Comparison of ENCODE assay signal across 1 cellular context in the genomic region with DNA sequence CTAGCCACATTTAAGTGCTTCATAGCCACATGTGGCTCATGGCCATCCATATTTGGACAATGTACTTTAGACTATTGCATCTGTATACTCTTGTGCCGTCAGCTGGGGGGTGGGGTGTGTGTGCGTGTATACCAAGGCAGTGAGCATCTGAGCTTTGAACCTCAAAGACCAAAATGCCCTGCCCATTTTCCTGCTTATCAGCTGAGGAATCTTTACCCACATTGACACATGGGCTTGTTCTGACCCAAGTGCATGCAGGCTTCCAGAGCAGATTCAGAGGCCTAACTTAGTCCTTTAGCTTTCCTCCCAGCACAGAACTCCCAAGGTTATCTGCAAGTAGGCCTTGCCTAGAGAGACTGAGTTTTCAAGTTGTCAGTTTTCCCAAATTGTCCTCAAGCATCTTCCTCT.
TF ChIP-seq lines count a peak whose summit lies in the region.

No MANE protein-coding gene starts in this region.

TF ChIP-seq in HepG2, 621 proteins besides CTCF, POLR2A, EP300 and RAD21 (continued from another document and continues in another):
- TF ChIP-seq ZNF639 (CRISPR knock-in tag; conservative IDR thresholded peaks at IDR 0.05) (peak; percentile 70; the same call in 1 of the 2 replicates), ZNF790 (CRISPR knock-in tag; IDR thresholded peaks at IDR 0.05; ENCODE audit: borderline replicate concordance) (no peak), ATF6 (CRISPR knock-in tag; conservative IDR thresholded peaks at IDR 0.05) (no peak), ZNF800 (CRISPR knock-in tag; IDR thresholded peaks at IDR 0.05) (no peak), STAG1 (CRISPR knock-in tag; IDR thresholded peaks at IDR 0.05) (0 out of 2 replicates have a peak, but pooled peaks have one; percentile 11), ZNF354B (CRISPR knock-in tag; IDR thresholded peaks at IDR 0.05) (no peak), SRF (IDR thresholded peaks at IDR 0.05; ENCODE audit: low read depth, low read length) (peak; percentile 98), ZNF780A (CRISPR knock-in tag; IDR thresholded peaks at IDR 0.05) (no peak), ZNF747 (CRISPR knock-in tag; IDR thresholded peaks at IDR 0.05; ENCODE audit: borderline replicate concordance) (no peak), ZBTB1 (CRISPR knock-in tag; IDR thresholded peaks at IDR 0.05; ENCODE audit: borderline replicate concordance) (no peak), ZNF10 (CRISPR knock-in tag; IDR thresholded peaks at IDR 0.05; ENCODE audit: borderline replicate concordance, low read depth) (no peak), GLI4 (CRISPR knock-in tag; IDR thresholded peaks at IDR 0.05; ENCODE audit: borderline replicate concordance) (no peak), NFRKB (IDR thresholded peaks at IDR 0.05) (no peak), NFE2L1 (CRISPR knock-in tag; IDR thresholded peaks at IDR 0.05; ENCODE audit: borderline replicate concordance) (no peak), SMYD3 (CRISPR knock-in tag; IDR thresholded peaks at IDR 0.05) (no peak), ZNF121 (CRISPR knock-in tag; IDR thresholded peaks at IDR 0.05) (no peak), SAP130 (CRISPR knock-in tag; IDR thresholded peaks at IDR 0.05; ENCODE audit: low read depth) (peak; percentile 96), MXI1 (IDR thresholded peaks at IDR 0.05; ENCODE audit: borderline replicate concordance, low read depth, low read length) (peak; percentile 91; the same call in 1 of the 3 replicates), ZNF101 (CRISPR knock-in tag; IDR thresholded peaks at IDR 0.05; ENCODE audit: borderline replicate concordance, low read depth) (no peak), SP140L (CRISPR knock-in tag; IDR thresholded peaks at IDR 0.05; ENCODE audit: borderline replicate concordance) (no peak), SOX13 (IDR thresholded peaks at IDR 0.05) (peak; percentile 61; the same call in 1 of the 2 replicates), SOX13 (CRISPR knock-in tag; conservative IDR thresholded peaks at IDR 0.05 in 1 of 2, IDR thresholded peaks at IDR 0.05 in 1 of 2) (peak in 1 of 2 experiments; percentile 86; a peak in 2 of 4 replicates), ZNF333 (CRISPR knock-in tag; IDR thresholded peaks at IDR 0.05; ENCODE audit: borderline replicate concordance) (no peak), REXO4 (CRISPR knock-in tag; IDR thresholded peaks at IDR 0.05; ENCODE audit: borderline replicate concordance) (no peak), KAT2B (IDR thresholded peaks at IDR 0.05; ENCODE audit: borderline replicate concordance, low read depth, low read length) (no peak), PHB2 (IDR thresholded peaks at IDR 0.05; ENCODE audit: partially characterized antibody) (no peak), ERF (CRISPR knock-in tag; IDR thresholded peaks at IDR 0.05) (peak; percentile 64), CERS6 (CRISPR knock-in tag; IDR thresholded peaks at IDR 0.05) (no peak), ZNF292 (CRISPR knock-in tag; IDR thresholded peaks at IDR 0.05; ENCODE audit: borderline replicate concordance, low read depth) (0 out of 2 replicates have a peak, but pooled peaks have one; percentile 65), CHD2 (IDR thresholded peaks at IDR 0.05; ENCODE audit: low read depth, low read length) (no peak; the same call in 1 of the 2 replicates), ELF4 (CRISPR knock-in tag; IDR thresholded peaks at IDR 0.05; ENCODE audit: borderline replicate concordance) (no peak), GTF2F1 (IDR thresholded peaks at IDR 0.05; ENCODE audit: low read length) (no peak), PAWR (CRISPR knock-in tag; IDR thresholded peaks at IDR 0.05; ENCODE audit: borderline replicate concordance) (no peak), ZNF746 (CRISPR knock-in tag; IDR thresholded peaks at IDR 0.05) (0 out of 2 replicates have a peak, but pooled peaks have one; percentile 41), ZNF451 (CRISPR knock-in tag; IDR thresholded peaks at IDR 0.05) (0 out of 2 replicates have a peak, but pooled peaks have one; percentile 39), HMG20A (CRISPR knock-in tag; IDR thresholded peaks at IDR 0.05; ENCODE audit: borderline replicate concordance) (peak; percentile 85), TMF1 (CRISPR knock-in tag; IDR thresholded peaks at IDR 0.05; ENCODE audit: low read depth) (no peak), ZFP1 (CRISPR knock-in tag; IDR thresholded peaks at IDR 0.05) (peak; percentile 83; the same call in 1 of the 2 replicates), ZNF12 (CRISPR knock-in tag; IDR thresholded peaks at IDR 0.05) (peak; percentile 67; the same call in 1 of the 2 replicates), SKI (IDR thresholded peaks at IDR 0.05; ENCODE audit: partially characterized antibody) (peak; percentile 66), ZNF720 (CRISPR knock-in tag; IDR thresholded peaks at IDR 0.05) (no peak)
- TF ChIP-seq, protein P1, sequence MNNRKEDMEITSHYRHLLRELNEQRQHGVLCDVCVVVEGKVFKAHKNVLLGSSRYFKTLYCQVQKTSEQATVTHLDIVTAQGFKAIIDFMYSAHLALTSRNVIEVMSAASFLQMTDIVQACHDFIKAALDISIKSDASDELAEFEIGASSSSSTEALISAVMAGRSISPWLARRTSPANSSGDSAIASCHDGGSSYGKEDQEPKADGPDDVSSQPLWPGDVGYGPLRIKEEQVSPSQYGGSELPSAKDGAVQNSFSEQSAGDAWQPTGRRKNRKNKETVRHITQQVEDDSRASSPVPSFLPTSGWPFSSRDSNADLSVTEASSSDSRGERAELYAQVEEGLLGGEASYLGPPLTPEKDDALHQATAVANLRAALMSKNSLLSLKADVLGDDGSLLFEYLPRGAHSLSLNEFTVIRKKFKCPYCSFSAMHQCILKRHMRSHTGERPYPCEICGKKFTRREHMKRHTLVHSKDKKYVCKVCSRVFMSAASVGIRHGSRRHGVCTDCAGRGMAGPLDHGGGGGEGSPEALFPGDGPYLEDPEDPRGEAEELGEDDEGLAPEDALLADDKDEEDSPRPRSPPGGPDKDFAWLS (CRISPR knock-in tag; IDR thresholded peaks at IDR 0.05; ENCODE audit: borderline replicate concordance), result no peak
- TF ChIP-seq, protein P2, sequence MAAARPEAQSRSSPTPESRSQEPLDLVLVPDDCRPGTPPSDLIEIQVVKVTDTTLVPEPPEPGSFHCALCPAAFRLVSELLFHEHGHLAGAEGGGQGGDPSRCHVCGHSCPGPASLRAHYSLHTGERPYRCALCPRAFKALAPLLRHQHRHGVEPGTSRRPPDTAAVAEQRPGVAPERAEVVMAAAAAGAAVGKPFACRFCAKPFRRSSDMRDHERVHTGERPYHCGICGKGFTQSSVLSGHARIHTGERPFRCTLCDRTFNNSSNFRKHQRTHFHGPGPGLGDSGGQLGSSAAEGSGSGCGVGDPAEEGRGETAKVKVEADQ (CRISPR knock-in tag; IDR thresholded peaks at IDR 0.05; ENCODE audit: borderline replicate concordance), result peak; percentile 45; the same call in 1 of the 2 replicates
- TF ChIP-seq, protein P3, sequence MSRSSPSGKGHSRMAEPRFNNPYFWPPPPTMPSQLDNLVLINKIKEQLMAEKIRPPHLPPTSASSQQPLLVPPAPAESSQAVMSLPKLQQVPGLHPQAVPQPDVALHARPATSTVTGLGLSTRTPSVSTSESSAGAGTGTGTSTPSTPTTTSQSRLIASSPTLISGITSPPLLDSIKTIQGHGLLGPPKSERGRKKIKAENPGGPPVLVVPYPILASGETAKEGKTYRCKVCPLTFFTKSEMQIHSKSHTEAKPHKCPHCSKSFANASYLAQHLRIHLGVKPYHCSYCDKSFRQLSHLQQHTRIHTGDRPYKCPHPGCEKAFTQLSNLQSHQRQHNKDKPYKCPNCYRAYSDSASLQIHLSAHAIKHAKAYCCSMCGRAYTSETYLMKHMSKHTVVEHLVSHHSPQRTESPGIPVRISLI (CRISPR knock-in tag; IDR thresholded peaks at IDR 0.05; ENCODE audit: borderline replicate concordance), result peak; percentile 41; the same call in 1 of the 2 replicates
- TF ChIP-seq, protein P4, sequence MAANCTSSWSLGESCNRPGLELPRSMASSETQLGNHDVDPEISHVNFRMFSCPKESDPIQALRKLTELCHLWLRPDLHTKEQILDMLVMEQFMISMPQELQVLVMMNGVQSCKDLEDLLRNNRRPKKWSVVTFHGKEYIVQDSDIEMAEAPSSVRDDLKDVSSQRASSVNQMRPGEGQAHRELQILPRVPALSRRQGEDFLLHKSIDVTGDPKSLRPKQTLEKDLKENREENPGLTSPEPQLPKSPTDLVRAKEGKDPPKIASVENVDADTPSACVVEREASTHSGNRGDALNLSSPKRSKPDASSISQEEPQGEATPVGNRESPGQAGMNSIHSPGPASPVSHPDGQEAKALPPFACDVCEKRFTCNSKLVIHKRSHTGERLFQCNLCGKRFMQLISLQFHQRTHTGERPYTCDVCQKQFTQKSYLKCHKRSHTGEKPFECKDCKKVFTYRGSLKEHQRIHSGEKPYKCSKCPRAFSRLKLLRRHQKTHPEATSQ (CRISPR knock-in tag; IDR thresholded peaks at IDR 0.05; ENCODE audit: borderline replicate concordance), result peak; percentile 51; the same call in 1 of the 2 replicates
- TF ChIP-seq, protein P5, sequence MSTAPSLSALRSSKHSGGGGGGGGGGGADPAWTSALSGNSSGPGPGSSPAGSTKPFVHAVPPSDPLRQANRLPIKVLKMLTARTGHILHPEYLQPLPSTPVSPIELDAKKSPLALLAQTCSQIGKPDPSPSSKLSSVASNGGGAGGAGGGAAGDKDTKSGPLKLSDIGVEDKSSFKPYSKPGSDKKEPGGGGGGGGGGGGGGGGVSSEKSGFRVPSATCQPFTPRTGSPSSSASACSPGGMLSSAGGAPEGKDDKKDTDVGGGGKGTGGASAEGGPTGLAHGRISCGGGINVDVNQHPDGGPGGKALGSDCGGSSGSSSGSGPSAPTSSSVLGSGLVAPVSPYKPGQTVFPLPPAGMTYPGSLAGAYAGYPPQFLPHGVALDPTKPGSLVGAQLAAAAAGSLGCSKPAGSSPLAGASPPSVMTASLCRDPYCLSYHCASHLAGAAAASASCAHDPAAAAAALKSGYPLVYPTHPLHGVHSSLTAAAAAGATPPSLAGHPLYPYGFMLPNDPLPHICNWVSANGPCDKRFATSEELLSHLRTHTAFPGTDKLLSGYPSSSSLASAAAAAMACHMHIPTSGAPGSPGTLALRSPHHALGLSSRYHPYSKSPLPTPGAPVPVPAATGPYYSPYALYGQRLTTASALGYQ (CRISPR knock-in tag; IDR thresholded peaks at IDR 0.05), result peak; percentile 80; the same call in 1 of the 2 replicates
- TF ChIP-seq, protein P6, sequence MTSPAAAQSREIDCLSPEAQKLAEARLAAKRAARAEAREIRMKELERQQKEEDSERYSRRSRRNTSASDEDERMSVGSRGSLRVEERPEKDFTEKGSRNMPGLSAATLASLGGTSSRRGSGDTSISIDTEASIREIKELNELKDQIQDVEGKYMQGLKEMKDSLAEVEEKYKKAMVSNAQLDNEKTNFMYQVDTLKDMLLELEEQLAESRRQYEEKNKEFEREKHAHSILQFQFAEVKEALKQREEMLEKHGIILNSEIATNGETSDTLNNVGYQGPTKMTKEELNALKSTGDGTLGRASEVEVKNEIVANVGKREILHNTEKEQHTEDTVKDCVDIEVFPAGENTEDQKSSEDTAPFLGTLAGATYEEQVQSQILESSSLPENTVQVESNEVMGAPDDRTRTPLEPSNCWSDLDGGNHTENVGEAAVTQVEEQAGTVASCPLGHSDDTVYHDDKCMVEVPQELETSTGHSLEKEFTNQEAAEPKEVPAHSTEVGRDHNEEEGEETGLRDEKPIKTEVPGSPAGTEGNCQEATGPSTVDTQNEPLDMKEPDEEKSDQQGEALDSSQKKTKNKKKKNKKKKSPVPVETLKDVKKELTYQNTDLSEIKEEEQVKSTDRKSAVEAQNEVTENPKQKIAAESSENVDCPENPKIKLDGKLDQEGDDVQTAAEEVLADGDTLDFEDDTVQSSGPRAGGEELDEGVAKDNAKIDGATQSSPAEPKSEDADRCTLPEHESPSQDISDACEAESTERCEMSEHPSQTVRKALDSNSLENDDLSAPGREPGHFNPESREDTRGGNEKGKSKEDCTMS (CRISPR knock-in tag; conservative IDR thresholded peaks at IDR 0.05), result no peak
